Comparison of ENCODE assay signal across 24 cellular contexts in the genomic region with DNA sequence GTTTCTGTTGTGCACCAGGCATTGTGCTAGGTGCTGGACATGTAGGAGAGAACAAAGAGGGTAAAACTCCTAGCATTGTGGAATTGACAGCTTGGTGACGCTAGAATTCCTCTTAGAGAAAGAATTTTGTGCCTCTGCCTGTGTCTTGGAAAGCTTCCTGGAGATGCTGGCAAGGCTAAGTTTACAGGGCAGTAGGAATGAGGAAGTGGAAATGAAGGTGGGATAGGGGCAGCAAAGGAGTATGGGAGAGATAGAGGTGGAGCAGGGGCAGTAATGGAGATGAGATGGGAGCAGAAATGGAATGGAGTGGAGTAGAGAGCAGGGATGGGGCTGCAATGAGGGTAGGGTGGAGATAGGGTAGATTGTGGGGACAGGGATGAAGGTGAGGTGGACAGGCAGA. TPM values are rescaled to one million over a fixed set of nuclear protein-coding genes. Genes with fewer than 3 reads are reported as not detected.
"Had no signal": no experiment of that assay in that cellular context is flagged by ENCODE, and none has a peak within 500 bp of the region (broad histone marks: within the 10 kb centered on the region; RNA-seq: fewer than 3 reads in every experiment).

No MANE protein-coding gene starts in this region.

- H3K4me3 ChIP-seq: colonic mucosa, esophagus squamous epithelium, gastroesophageal sphincter, hepatocyte, lung, psoas muscle, sigmoid colon, skin epidermis, thoracic aorta, transverse colon had no signal

- H3K27me3 ChIP-seq: colonic mucosa, esophagus squamous epithelium, gastroesophageal sphincter, hepatocyte, neutrophil, sigmoid colon, transverse colon had no signal

- DNase-seq: colonic mucosa; dermis blood vessel endothelial cell; esophagus squamous epithelium; foreskin fibroblast; head of caudate nucleus; kidney; left colon; left ventricle myocardium superior; mesendoderm; naive B cell; psoas muscle; sigmoid colon; stimulated activated CD4-positive, alpha-beta T cell treated with anti-CD3 and anti-CD28 coated beads, Interleukin-2, amount 100 ng/mL, for 24 hours; stimulated activated CD4-positive, alpha-beta T cell treated with anti-CD3 and anti-CD28 coated beads, Interleukin-4, amount 100 ng/mL, for 4 hours; stimulated activated naive B cell treated with anti-CD40 and anti-IgM and Interleukin-4, amounts not matched to agents 10 μg/mL and 1 μg/mL and 100 μg/mL, for 72 hours; stimulated activated naive CD8-positive, alpha-beta T cell treated with anti-CD3 and anti-CD28 coated beads, Interleukin-15, amount 100 ng/mL, for 72 hours; substantia nigra; transverse colon had no signal

- H3K4me1 ChIP-seq: colonic mucosa, gastroesophageal sphincter, psoas muscle, sigmoid colon, transverse colon had no signal

- H3K27ac ChIP-seq: colonic mucosa, esophagus squamous epithelium, gastroesophageal sphincter, hepatocyte, neutrophil, psoas muscle, sigmoid colon, skin epidermis, thoracic aorta, transverse colon had no signal

- H3K36me3 ChIP-seq: colonic mucosa, esophagus squamous epithelium, gastroesophageal sphincter, neutrophil, sigmoid colon, thoracic aorta, transverse colon had no signal

- H3K9me3 ChIP-seq: colonic mucosa, esophagus squamous epithelium, gastroesophageal sphincter, neutrophil, psoas muscle, sigmoid colon, thoracic aorta, transverse colon had no signal

RNA-seq across cellular contexts. Expression of a gene that starts 29.9 kb away (rescaled TPM):
- total RNA-seq: left ventricle myocardium superior, psoas muscle had no signal
